Comparison of ENCODE assay signal across 8 cellular contexts in the genomic region with DNA sequence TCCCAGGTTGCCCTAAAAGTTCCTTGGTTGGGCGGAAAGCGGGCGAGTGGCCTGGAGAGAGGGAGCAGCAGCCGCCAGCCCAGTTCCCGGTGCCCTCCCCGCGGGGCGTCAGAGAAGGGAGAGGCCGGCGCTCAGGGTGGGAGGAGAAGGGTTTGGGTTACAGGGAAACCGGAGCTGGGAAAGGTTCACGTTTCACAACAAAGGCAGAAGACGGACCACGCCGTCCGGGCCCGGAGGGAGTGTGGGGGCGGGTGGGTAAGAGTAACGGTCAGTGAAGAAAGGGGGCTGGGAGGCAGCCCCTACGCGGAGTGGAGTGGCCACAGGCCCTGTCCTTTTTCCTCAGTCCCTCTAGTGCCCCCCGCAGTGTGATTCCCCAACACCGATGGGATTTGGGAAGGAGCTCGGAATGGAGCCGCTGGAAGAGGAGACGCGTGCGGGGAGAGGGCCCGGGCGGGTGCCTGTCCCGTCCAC. TPM values are rescaled to one million over a fixed set of nuclear protein-coding genes. Genes with fewer than 3 reads are reported as not detected.
DNase-seq lines count a peak whose midpoint lies in the region; ATAC-seq, FAIRE-seq and TF ChIP-seq lines count a peak whose summit lies in the region.

No MANE protein-coding gene starts in this region.

- CTCF ChIA-PET in T-cell (lab: Charles Lee): interaction anchor here in 1 of 2 donors (0.6 kb wide), 1 partner anchor 16 kb away, joined by 3 read pairs; no protein-coding TSS in a partner anchor

- no peaks in the 10 kb centered on the region for H3K9me3 Mint-ChIP-seq in T-cell
- no peaks in the 10 kb centered on the region for H3K9me3 Mint-ChIP-seq in nephron progenitor cell

- peaks cover 9 to 20% (median 11%) of the 10 kb centered on the region in 3 donors for H3K4me1 Mint-ChIP-seq in T-cell
- peaks cover 47% of the 10 kb centered on the region for H3K4me1 Mint-ChIP-seq in nephron progenitor cell

- H3K4me3 ChIP-seq in ACC112 (ENCODE audit: low read depth, low read length): peak overlapping the region; percentile 88

- H3K79me2 ChIP-seq in ACC112 (ENCODE audit: control insufficient read depth, insufficient read depth, low read length, unreplicated experiment): peaks cover 7% of the 10 kb centered on the region

- no peaks in the 10 kb centered on the region for H3K27me3 ChIP-seq in ACC112 (ENCODE audit: insufficient read depth, low read length)

- ATAC-seq in T-cell (replicated peaks in 1 of 4) (no peak), HG02678 (IDR thresholded peaks at IDR 0.05; ENCODE audit: unreplicated experiment) (no peak)

- no peak for FAIRE-seq in H54 (lab: Jason Lieb, UNC)

- H3K27ac Mint-ChIP-seq in T-cell: no peak overlapping the region
- H3K27ac Mint-ChIP-seq in nephron progenitor cell: peak overlapping the region; percentile 88

- DNase-seq in H54 (ENCODE audit: insufficient read length, low spot score) (peak; percentile 73), T-cell (no peak), fibroblast of peridontal ligament (ENCODE audit: extremely low read depth) (peak; percentile 83), nephron progenitor cell (peak; percentile 84), GM19240 (ENCODE audit: insufficient read length, low spot score) (no peak)
- DNase-seq in activated CD4-positive, CD25-positive, alpha-beta regulatory T cell treated with anti-CD3 and anti-CD28 coated beads, Interleukin-2, amount 50 U/mL, for 72 hours: no peak

- no peak overlapping the region for H2AFZ ChIP-seq in ACC112 (ENCODE audit: low read length, unreplicated experiment)

- H3K36me3 Mint-ChIP-seq in T-cell: no peaks in the 10 kb centered on the region
- peaks cover 4% of the 10 kb centered on the region for H3K36me3 Mint-ChIP-seq in nephron progenitor cell (ENCODE audit: low read depth)

- no peaks in the 10 kb centered on the region for H3K4me1 ChIP-seq in ACC112 (ENCODE audit: control insufficient read depth, insufficient read depth, low read length, unreplicated experiment)

- no peak for TF ChIP-seq CTCF in nephron progenitor cell (IDR thresholded peaks at IDR 0.05)

- H3K27ac ChIP-seq in ACC112 (ENCODE audit: low read depth, low read length): peak overlapping the region; percentile 87

- no peak for TF ChIP-seq POLR2A in H54 (IDR thresholded peaks at IDR 0.05; ENCODE audit: low read depth, low read length)

- H3K36me3 ChIP-seq in ACC112 (ENCODE audit: insufficient read depth, low read length): no peaks in the 10 kb centered on the region

- H3K27me3 Mint-ChIP-seq in T-cell: peaks cover 8 to 20% of the 10 kb centered on the region in 2 donors
- H3K27me3 Mint-ChIP-seq in nephron progenitor cell (ENCODE audit: low read depth, poor library complexity): no peaks in the 10 kb centered on the region

- POLR2A ChIA-PET in T-cell (lab: Charles Lee): no interaction called here

- H3K4me3 Mint-ChIP-seq in T-cell: peak overlapping the region; percentile 43 to 90 (median 44)
- H3K4me3 Mint-ChIP-seq in nephron progenitor cell: peak overlapping the region; percentile 90

RNA-seq across cellular contexts. Expression of a gene that starts 1.6 kb away (rescaled TPM):
- total RNA-seq in T-cell: 1 to 10 TPM in 3 of 5 donors, under 1 TPM in 2; 0.89 to 2.1 (median 1.3) TPM

RNA-seq across cellular contexts. Expression of a gene that starts 14.8 kb away (rescaled TPM):
- 10 to 100 TPM; 31.4 to 46.4 (median 36.9) TPM for total RNA-seq in T-cell

RNA-seq across cellular contexts. Expression of a gene that starts 25.2 kb away (rescaled TPM):
- 10 to 100 TPM; 28.4 to 53.3 (median 44.6) TPM for total RNA-seq in T-cell

RNA-seq across cellular contexts. Expression of a gene that starts 34.2 kb away (rescaled TPM):
- total RNA-seq in T-cell: not detected

RNA-seq across cellular contexts. Expression of a gene that starts 36.7 kb away (rescaled TPM):
- 10 to 100 TPM; 27.9 to 48.3 (median 38.0) TPM for total RNA-seq in T-cell

Comparison
In these comparisons a context has a peak if more than half of its experiments do, and no peak if none do; other contexts are left out.
1. DNase-seq: peak in H54 (single experiment), fibroblast of peridontal ligament (single experiment) and nephron progenitor cell (single experiment); none in T-cell (0 of 34), GM19240 (single experiment) and activated CD4-positive, CD25-positive, alpha-beta regulatory T cell treated with anti-CD3 and anti-CD28 coated beads, Interleukin-2, amount 50 U/mL, for 72 hours (single experiment).